ENCODE assay signal across 30 cellular contexts in the genomic region with DNA sequence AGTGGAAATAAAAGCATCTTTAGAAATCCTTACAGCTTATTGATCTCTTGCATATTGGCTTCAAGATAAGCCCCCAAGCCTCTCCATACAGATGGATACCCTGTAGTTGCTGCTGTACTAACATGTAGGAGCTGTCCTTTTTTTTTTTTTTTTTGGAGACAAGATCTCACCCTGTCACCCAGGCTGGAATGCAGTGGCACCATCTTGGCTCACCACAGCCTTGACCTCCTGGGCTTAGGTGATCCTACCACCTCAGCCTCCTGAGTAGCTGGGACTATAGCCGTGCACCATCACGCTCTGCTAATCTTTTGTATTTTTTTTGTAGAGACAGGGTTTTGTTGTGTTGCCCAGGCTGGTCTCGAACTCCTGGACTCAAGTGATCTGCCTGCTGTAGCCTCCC.
"Had no signal": no experiment of that assay in that cellular context is flagged by ENCODE, and none has a peak within 500 bp of the region (broad histone marks: within the 10 kb centered on the region; RNA-seq: fewer than 3 reads in every experiment).

No MANE protein-coding gene starts in this region.

- H3K27me3 Mint-ChIP-seq: activated CD8-positive, alpha-beta T cell treated with anti-CD3 and anti-CD28 coated beads for 36 hours; activated naive CD4-positive, alpha-beta T cell treated with anti-CD3 and anti-CD28 coated beads, Interleukin-2, amount 50 U/mL, for 24 hours; activated naive CD8-positive, alpha-beta T cell treated with anti-CD3 and anti-CD28 coated beads for 36 hours; activated naive CD8-positive, alpha-beta T cell treated with anti-CD3 and anti-CD28 coated beads, Interleukin-2, amount 50 U/mL, for 24 hours; T-cell had no signal

- H3K4me3 ChIP-seq: adrenal gland, body of pancreas, coronary artery, esophagus squamous epithelium, gastroesophageal sphincter, heart right ventricle, hepatocyte had no signal

- DNase-seq: activated CD4-positive, alpha-beta T cell treated with anti-CD3 and anti-CD28 coated beads for 4 hours; activated CD4-positive, alpha-beta T cell treated with anti-CD3 and anti-CD28 coated beads, Interleukin-2, amount 50 U/mL, for 1 hour; activated CD4-positive, alpha-beta T cell treated with anti-CD3 and anti-CD28 coated beads, Interleukin-2, amount 50 U/mL, for 48 hours; activated CD4-positive, CD25-positive, alpha-beta regulatory T cell; activated CD4-positive, CD25-positive, alpha-beta regulatory T cell treated with anti-CD3 and anti-CD28 coated beads, Interleukin-2, amount 50 U/mL, for 72 hours; activated CD8-positive, alpha-beta memory T cell treated with anti-CD3 and anti-CD28 coated beads for 24 hours; activated CD8-positive, alpha-beta T cell treated with anti-CD3 and anti-CD28 coated beads for 36 hours; activated effector memory CD4-positive, alpha-beta T cell treated with anti-CD3 and anti-CD28 coated beads, Interleukin-2, amount 50 U/mL, for 16 hours; activated naive CD4-positive, alpha-beta T cell treated with anti-CD3 and anti-CD28 coated beads for 36 hours; activated naive CD8-positive, alpha-beta T cell treated with anti-CD3 and anti-CD28 coated beads for 36 hours; activated naive CD8-positive, alpha-beta T cell treated with anti-CD3 and anti-CD28 coated beads, Interleukin-2, amount 50 U/mL, for 24 hours; activated T-cell treated with anti-CD3 and anti-CD28 coated beads, Interleukin-2, amount 50 U/mL, for 4 hours; adrenal gland; amygdala; aorta; body of pancreas; central memory CD4-positive, alpha-beta T cell; dermis blood vessel endothelial cell; effector CD4-positive, alpha-beta T cell; esophagus squamous epithelium; foreskin melanocyte; heart right ventricle; T-cell; T-helper 2 cell had no signal

- H3K36me3 ChIP-seq: adrenal gland, esophagus squamous epithelium, gastroesophageal sphincter, heart right ventricle had no signal

- H3K9me3 ChIP-seq: adrenal gland, body of pancreas, esophagus squamous epithelium, gastroesophageal sphincter, heart right ventricle had no signal

- H3K27me3 ChIP-seq: adrenal gland, body of pancreas, esophagus squamous epithelium, gastroesophageal sphincter, heart right ventricle, hepatocyte had no signal

- H3K4me2 ChIP-seq: hepatocyte had no signal

- ATAC-seq: activated CD8-positive, alpha-beta T cell treated with anti-CD3 and anti-CD28 coated beads for 36 hours; activated naive CD8-positive, alpha-beta T cell treated with anti-CD3 and anti-CD28 coated beads, Interleukin-2, amount 50 U/mL, for 24 hours; activated T-cell treated with anti-CD3 and anti-CD28 coated beads, Interleukin-2, amount 50 U/mL, for 4 hours; body of pancreas; gastroesophageal sphincter; heart right ventricle; T-cell had no signal

- H3K27ac ChIP-seq: adrenal gland, body of pancreas, coronary artery, epithelial cell of prostate, esophagus squamous epithelium, gastroesophageal sphincter, heart right ventricle, hepatocyte had no signal

- H3K4me3 Mint-ChIP-seq: activated CD8-positive, alpha-beta T cell treated with anti-CD3 and anti-CD28 coated beads for 36 hours; activated naive CD4-positive, alpha-beta T cell treated with anti-CD3 and anti-CD28 coated beads for 36 hours; activated naive CD4-positive, alpha-beta T cell treated with anti-CD3 and anti-CD28 coated beads, Interleukin-2, amount 50 U/mL, for 24 hours; activated naive CD8-positive, alpha-beta T cell treated with anti-CD3 and anti-CD28 coated beads for 36 hours; activated naive CD8-positive, alpha-beta T cell treated with anti-CD3 and anti-CD28 coated beads, Interleukin-2, amount 50 U/mL, for 24 hours; activated T-cell treated with anti-CD3 and anti-CD28 coated beads, Interleukin-2, amount 50 U/mL, for 4 hours had no signal

- H2AFZ ChIP-seq: hepatocyte had no signal

- H3K9me3 Mint-ChIP-seq: activated CD8-positive, alpha-beta T cell treated with anti-CD3 and anti-CD28 coated beads for 36 hours; activated naive CD4-positive, alpha-beta T cell treated with anti-CD3 and anti-CD28 coated beads for 36 hours; activated naive CD4-positive, alpha-beta T cell treated with anti-CD3 and anti-CD28 coated beads, Interleukin-2, amount 50 U/mL, for 24 hours; activated naive CD8-positive, alpha-beta T cell treated with anti-CD3 and anti-CD28 coated beads for 36 hours; activated naive CD8-positive, alpha-beta T cell treated with anti-CD3 and anti-CD28 coated beads, Interleukin-2, amount 50 U/mL, for 24 hours; activated T-cell treated with anti-CD3 and anti-CD28 coated beads, Interleukin-2, amount 50 U/mL, for 4 hours; activated T-helper 2 cell treated with anti-CD3 and anti-CD28 coated beads, Interferon-gamma antibody, Interleukin-2, Interleukin-4, amounts not matched to agents 10 μg/mL and 5 μg/mL and 100 μg/mL, durations not matched to agents 14 hours and 24 hours and 36 hours; T-cell had no signal

- H3K27ac Mint-ChIP-seq: activated CD8-positive, alpha-beta T cell treated with anti-CD3 and anti-CD28 coated beads for 36 hours; activated naive CD4-positive, alpha-beta T cell treated with anti-CD3 and anti-CD28 coated beads for 36 hours; activated naive CD4-positive, alpha-beta T cell treated with anti-CD3 and anti-CD28 coated beads, Interleukin-2, amount 50 U/mL, for 24 hours; activated naive CD8-positive, alpha-beta T cell treated with anti-CD3 and anti-CD28 coated beads for 36 hours; activated naive CD8-positive, alpha-beta T cell treated with anti-CD3 and anti-CD28 coated beads, Interleukin-2, amount 50 U/mL, for 24 hours; activated T-helper 2 cell treated with anti-CD3 and anti-CD28 coated beads, Interferon-gamma antibody, Interleukin-2, Interleukin-4, amounts not matched to agents 10 μg/mL and 5 μg/mL and 100 μg/mL, durations not matched to agents 14 hours and 24 hours and 36 hours had no signal
